1 cellular context compared by ENCODE assay signal in genomic region chr4:5730993-5731975, GRCh38.
TF ChIP-seq lines count a peak whose summit lies in the region.

No MANE protein-coding gene starts in this region.

TF ChIP-seq in GM12878, 131 proteins besides CTCF, POLR2A, EP300 and RAD21:
- TF ChIP-seq SPI1 (IDR thresholded peaks at IDR 0.05; ENCODE audit: borderline replicate concordance, insufficient read depth, low read depth, low read length) (no peak), SMAD5 (IDR thresholded peaks at IDR 0.05; ENCODE audit: low read depth) (no peak), TAF1 (IDR thresholded peaks at IDR 0.05; ENCODE audit: borderline replicate concordance, low read depth, low read length) (no peak), BRCA1 (IDR thresholded peaks at IDR 0.05; ENCODE audit: low read depth, low read length) (no peak), SMC3 (IDR thresholded peaks at IDR 0.05; ENCODE audit: borderline replicate concordance, low read length) (no peak), STAT1 (conservative IDR thresholded peaks at IDR 0.05) (no peak), HSF1 (IDR thresholded peaks at IDR 0.05; ENCODE audit: low read depth, low read length) (no peak), PML (IDR thresholded peaks at IDR 0.05; ENCODE audit: low read length) (no peak), NBN (IDR thresholded peaks at IDR 0.05) (no peak), ATF7 (IDR thresholded peaks at IDR 0.05; ENCODE audit: low read depth) (no peak), SUZ12 (IDR thresholded peaks at IDR 0.05; ENCODE audit: unreplicated experiment) (no peak), NFXL1 (IDR thresholded peaks at IDR 0.05; ENCODE audit: borderline replicate concordance) (no peak), NR2F1 (conservative IDR thresholded peaks at IDR 0.05) (no peak)
